Comparison of ENCODE assay signal across 28 cellular contexts in the genomic region with DNA sequence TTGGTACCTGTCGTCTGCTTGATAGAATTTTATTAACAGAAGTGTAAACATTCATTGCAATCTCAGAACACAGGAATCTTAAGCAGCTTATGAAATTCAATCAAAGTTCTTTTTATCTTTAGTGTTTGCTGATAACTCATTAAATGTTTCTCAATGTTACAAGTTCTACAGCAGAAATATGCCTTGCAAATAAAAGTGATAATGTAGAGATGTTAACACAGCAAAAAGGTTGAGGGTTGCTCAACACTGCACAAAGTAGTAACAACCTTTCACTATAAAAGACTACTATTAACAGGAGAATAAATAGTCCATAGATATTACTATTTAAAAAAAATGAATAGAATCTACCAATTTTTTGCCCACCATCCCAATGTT.
"Had no signal": no experiment of that assay in that cellular context is flagged by ENCODE, and none has a peak within 500 bp of the region (broad histone marks: within the 10 kb centered on the region; RNA-seq: fewer than 3 reads in every experiment).

No MANE protein-coding gene starts in this region.

- H3K4me1 ChIP-seq: neural progenitor cell, parathyroid adenoma, psoas muscle, right atrium auricular region, right lobe of liver, stomach, thyroid gland, transverse colon, upper lobe of left lung, vagina had no signal

- DNase-seq: islet precursor cell; kidney glomerular epithelial cell; left cardiac atrium; lower lobe of right lung; mesendoderm; naive B cell; natural killer cell; nephron progenitor cell; occipital lobe; psoas muscle; right lobe of liver; stimulated activated CD4-positive, alpha-beta T cell treated with anti-CD3 and anti-CD28 coated beads, Interleukin-12 subunit alpha, Interleukin-12 subunit beta, amount 100 ng/mL, for 4 hours; stimulated activated CD4-positive, alpha-beta T cell treated with anti-CD3 and anti-CD28 coated beads, Interleukin-15, amount 100 ng/mL, for 24 hours; stimulated activated CD4-positive, alpha-beta T cell treated with anti-CD3 and anti-CD28 coated beads, Interleukin-2, amount 100 ng/mL, for 24 hours; stimulated activated CD4-positive, alpha-beta T cell treated with anti-CD3 and anti-CD28 coated beads, Interleukin-4, amount 100 ng/mL, for 1 hour; stimulated activated naive B cell treated with anti-CD40 and anti-IgM and Interleukin-4, amounts not matched to agents 10 μg/mL and 1 μg/mL and 100 μg/mL, for 72 hours; stimulated activated naive CD8-positive, alpha-beta T cell treated with anti-CD3 and anti-CD28 coated beads, Interleukin-15, Interleukin-2, amounts not matched to agents 100 U/mL and 50 U/mL, for 24 hours; stomach; testis; thyroid gland; transverse colon; upper lobe of left lung had no signal

- H3K9ac ChIP-seq: neural progenitor cell, parathyroid adenoma had no signal

- H3K36me3 ChIP-seq: lower lobe of right lung, neural progenitor cell, neutrophil, right atrium auricular region, right lobe of liver, stomach, thyroid gland, transverse colon, upper lobe of left lung, vagina had no signal

- H3K4me3 ChIP-seq: hepatocyte, lower lobe of right lung, neural progenitor cell, psoas muscle, right atrium auricular region, right lobe of liver, stomach, testis, thyroid gland, transverse colon, upper lobe of left lung, vagina had no signal

- H3K27ac ChIP-seq: hepatocyte, lower lobe of right lung, neural progenitor cell, neutrophil, parathyroid adenoma, psoas muscle, right atrium auricular region, right lobe of liver, stomach, thyroid gland, transverse colon, upper lobe of left lung, vagina had no signal

- H3K9me3 ChIP-seq: lower lobe of right lung, neutrophil, psoas muscle, right atrium auricular region, right lobe of liver, stomach, testis, thyroid gland, transverse colon, upper lobe of left lung, vagina had no signal
